19 cellular contexts compared by ENCODE assay signal in genomic region chr11:42085736-42086135, GRCh38.
"Had no signal": no experiment of that assay in that cellular context is flagged by ENCODE, and none has a peak within 500 bp of the region (broad histone marks: within the 10 kb centered on the region; RNA-seq: fewer than 3 reads in every experiment).

No MANE protein-coding gene starts in this region.

- DNase-seq: activated CD4-positive, alpha-beta T cell treated with anti-CD3 and anti-CD28 coated beads for 36 hours; activated CD8-positive, alpha-beta T cell treated with anti-CD3 and anti-CD28 coated beads for 36 hours; activated naive CD4-positive, alpha-beta T cell treated with anti-CD3 and anti-CD28 coated beads, Interleukin-2, amount 10 ng/mL, durations not matched to agents 7 days and 5 days; activated naive CD8-positive, alpha-beta T cell treated with anti-CD3 and anti-CD28 coated beads, Interleukin-2, amount 50 U/mL, for 24 hours; activated T-cell treated with anti-CD3 and anti-CD28 coated beads, Interleukin-2, amount 50 U/mL, for 24 hours; brain microvascular endothelial cell; central memory CD4-positive, alpha-beta T cell; dorsolateral prefrontal cortex; endodermal cell; foreskin fibroblast; glutamatergic neuron; islet precursor cell; nephron progenitor cell; stimulated activated CD4-positive, alpha-beta T cell treated with anti-CD3 and anti-CD28 coated beads, Interleukin-12 subunit alpha, Interleukin-12 subunit beta, amount 100 ng/mL, for 4 hours; stimulated activated CD4-positive, alpha-beta T cell treated with anti-CD3 and anti-CD28 coated beads, Interleukin-1b, Interleukin-23, amount 100 ng/mL, for 48 hours; stimulated activated naive CD4-positive, alpha-beta T cell treated with Interleukin-2 at 50 U/mL for 16 hours; thyroid gland had no signal

- H3K36me3 Mint-ChIP-seq: activated naive CD4-positive, alpha-beta T cell treated with anti-CD3 and anti-CD28 coated beads, Interleukin-2, amount 10 ng/mL, durations not matched to agents 7 days and 5 days; mesothelial cell of epicardium; WTC11 had no signal

- H3K4me1 Mint-ChIP-seq: activated CD4-positive, alpha-beta T cell treated with anti-CD3 and anti-CD28 coated beads for 36 hours; activated naive CD4-positive, alpha-beta T cell treated with anti-CD3 and anti-CD28 coated beads, Interleukin-2, amount 10 ng/mL, durations not matched to agents 7 days and 5 days; activated naive CD8-positive, alpha-beta T cell treated with anti-CD3 and anti-CD28 coated beads, Interleukin-2, amount 50 U/mL, for 24 hours; mesothelial cell of epicardium; nephron progenitor cell had no signal

- H3K9me3 Mint-ChIP-seq: endodermal cell, mesothelial cell of epicardium, nephron progenitor cell, WTC11 had no signal

- ATAC-seq: activated CD4-positive, alpha-beta T cell treated with anti-CD3 and anti-CD28 coated beads for 36 hours; activated CD8-positive, alpha-beta T cell treated with anti-CD3 and anti-CD28 coated beads for 36 hours; activated naive CD8-positive, alpha-beta T cell treated with anti-CD3 and anti-CD28 coated beads, Interleukin-2, amount 50 U/mL, for 24 hours; WTC11 had no signal

- H3K4me3 Mint-ChIP-seq: activated CD4-positive, alpha-beta T cell treated with anti-CD3 and anti-CD28 coated beads for 36 hours; activated CD8-positive, alpha-beta T cell treated with anti-CD3 and anti-CD28 coated beads for 36 hours; activated naive CD4-positive, alpha-beta T cell treated with anti-CD3 and anti-CD28 coated beads, Interleukin-2, amount 10 ng/mL, durations not matched to agents 7 days and 5 days; activated naive CD8-positive, alpha-beta T cell treated with anti-CD3 and anti-CD28 coated beads, Interleukin-2, amount 50 U/mL, for 24 hours; activated T-cell treated with anti-CD3 and anti-CD28 coated beads, Interleukin-2, amount 50 U/mL, for 24 hours; endodermal cell; mesothelial cell of epicardium; nephron progenitor cell; WTC11 had no signal

- H3K27me3 Mint-ChIP-seq: activated CD4-positive, alpha-beta T cell treated with anti-CD3 and anti-CD28 coated beads for 36 hours; activated CD8-positive, alpha-beta T cell treated with anti-CD3 and anti-CD28 coated beads for 36 hours; activated naive CD4-positive, alpha-beta T cell treated with anti-CD3 and anti-CD28 coated beads, Interleukin-2, amount 10 ng/mL, durations not matched to agents 7 days and 5 days; activated naive CD8-positive, alpha-beta T cell treated with anti-CD3 and anti-CD28 coated beads, Interleukin-2, amount 50 U/mL, for 24 hours; activated T-cell treated with anti-CD3 and anti-CD28 coated beads, Interleukin-2, amount 50 U/mL, for 24 hours had no signal

- H3K27ac Mint-ChIP-seq: activated CD4-positive, alpha-beta T cell treated with anti-CD3 and anti-CD28 coated beads for 36 hours; activated CD8-positive, alpha-beta T cell treated with anti-CD3 and anti-CD28 coated beads for 36 hours; activated naive CD4-positive, alpha-beta T cell treated with anti-CD3 and anti-CD28 coated beads, Interleukin-2, amount 10 ng/mL, durations not matched to agents 7 days and 5 days; activated naive CD8-positive, alpha-beta T cell treated with anti-CD3 and anti-CD28 coated beads, Interleukin-2, amount 50 U/mL, for 24 hours; activated T-cell treated with anti-CD3 and anti-CD28 coated beads, Interleukin-2, amount 50 U/mL, for 24 hours; endodermal cell; mesothelial cell of epicardium; nephron progenitor cell; WTC11 had no signal
